ENCODE assay signal across 8 cellular contexts in genomic region chr5:137660349-137660817, GRCh38.
DNase-seq lines count a peak whose midpoint lies in the region; ATAC-seq, FAIRE-seq and TF ChIP-seq lines count a peak whose summit lies in the region.

No MANE protein-coding gene starts in this region.

- H3K9me3 ChIP-seq in T-helper 17 cell (ENCODE audit: control insufficient read depth, low read length, poor library complexity, severe bottlenecking), result no peaks in the 10 kb centered on the region

- no peak for TF ChIP-seq POLR2A in GM12891 (IDR thresholded peaks at IDR 0.05; ENCODE audit: low read depth, low read length)

- H3K27me3 Mint-ChIP-seq in T-helper 17 cell, result no peaks in the 10 kb centered on the region

- no peak overlapping the region for H3K4me3 Mint-ChIP-seq in T-helper 17 cell

- peak; percentile 89 for FAIRE-seq in GM12891 (lab: Jason Lieb, UNC)

- no peak overlapping the region for H3K4me3 ChIP-seq in skeletal muscle cell (ENCODE audit: low read depth, low read length)

- ATAC-seq in HG02623 (IDR thresholded peaks at IDR 0.05; ENCODE audit: unreplicated experiment) (peak; percentile 90), T-helper 17 cell (peak; percentile 94)

- peaks cover 3% of the 10 kb centered on the region for H3K4me1 Mint-ChIP-seq in T-helper 17 cell

- H3K27ac Mint-ChIP-seq in T-helper 17 cell, result peak overlapping the region; percentile 47

- peaks cover 2% of the 10 kb centered on the region for H3K36me3 Mint-ChIP-seq in T-helper 17 cell (ENCODE audit: low read depth)

- DNase-seq in GM12891 (ENCODE audit: insufficient read length, low spot score), result peak; percentile 41
- peak; percentile 2 for DNase-seq in NCI-H128 (lab: John Stamatoyannopoulos, UW; ENCODE audit: unreplicated experiment)
- DNase-seq in T-helper 17 cell, result peak; percentile 37 to 58 (median 51)
- peak in 46 of 58 donors; percentile 5 to 71 (median 37) for DNase-seq in anterior cingulate cortex (lab: John Stamatoyannopoulos, UW)
- peak; percentile 40 for DNase-seq in hepatic stellate cell (ENCODE audit: low spot score)
- peak; percentile 43 for DNase-seq in skeletal muscle cell (ENCODE audit: low read depth)
- no peak for DNase-seq in mesenteric fat pad (ENCODE audit: low spot score)

TF ChIP-seq in GM12891, 5 proteins besides CTCF, POLR2A, EP300 and RAD21:
- TF ChIP-seq PAX5 (IDR thresholded peaks at IDR 0.05; ENCODE audit: insufficient read depth, low read length, severe bottlenecking) (no peak), SPI1 (IDR thresholded peaks at IDR 0.05; ENCODE audit: low read depth, low read length) (peak; percentile 64), POU2F2 (IDR thresholded peaks at IDR 0.05; ENCODE audit: low read depth, low read length) (no peak), POLR2AphosphoS5 (IDR thresholded peaks at IDR 0.05; ENCODE audit: low read depth, low read length) (no peak), TAF1 (IDR thresholded peaks at IDR 0.05; ENCODE audit: low read depth, low read length) (no peak)
